In genomic region chr9:128129976-128130590, GRCh38 we compare ENCODE assay signal across 8 cellular contexts. TPM values are rescaled to one million over a fixed set of nuclear protein-coding genes. Genes with fewer than 3 reads are reported as not detected.
DNase-seq lines count a peak whose midpoint lies in the region; ATAC-seq, FAIRE-seq and TF ChIP-seq lines count a peak whose summit lies in the region.
"Not testable (repeated sequence)": the region's sequence is repeated elsewhere in the genome, so short reads cannot be mapped to it uniquely, and the experiment has no call there.

No MANE protein-coding gene starts in this region.

- not testable (repeated sequence) for TF ChIP-seq EP300 in HepG2 (IDR thresholded peaks at IDR 0.05; ENCODE audit: low read depth in 2 of 2, low read length in 2 of 2); HepG2 (CRISPR knock-in tag; IDR thresholded peaks at IDR 0.05; ENCODE audit: borderline replicate concordance)

- not testable (repeated sequence) for H2AFZ ChIP-seq in HepG2 (ENCODE audit: low read length)

- TF ChIP-seq POLR2A in HepG2 (IDR thresholded peaks at IDR 0.05; ENCODE audit: insufficient read depth in 1 of 2, low read depth in 2 of 2, low read length in 2 of 2), result not testable (repeated sequence)

- not testable (repeated sequence) for H3K9me3 ChIP-seq in CD8-positive, alpha-beta memory T cell (ENCODE audit: low read length); HepG2 (ENCODE audit: low read length)

- TF ChIP-seq RAD21 in HepG2 (CRISPR knock-in tag; IDR thresholded peaks at IDR 0.05), result not testable (repeated sequence)

- peaks cover 17% of the 10 kb centered on the region for H3K79me2 ChIP-seq in HepG2 (ENCODE audit: insufficient read depth, low read length)

- not testable (repeated sequence) for H3K36me3 ChIP-seq in CD8-positive, alpha-beta memory T cell (ENCODE audit: insufficient read depth, low read length); HepG2 (replicated peaks in 1 of 2; ENCODE audit: control insufficient read depth in 1 of 2, insufficient read depth in 2 of 2, low read length in 2 of 2)

- peak in 4 of 5 donors; percentile 31 to 63 (median 48) for DNase-seq in CD8-positive, alpha-beta memory T cell
- peak; percentile 4 for DNase-seq in OCI-M1 (lab: John Stamatoyannopoulos, UW)
- DNase-seq in activated CD4-positive, alpha-beta T cell treated with anti-CD3 and anti-CD28 coated beads, Interleukin-2, amount 50 U/mL, for 48 hours, result peak; percentile 64 to 75
- DNase-seq in activated naive CD4-positive, alpha-beta T cell treated with anti-CD3 and anti-CD28 coated beads, Interleukin-2, amount 10 ng/mL, durations not matched to agents 7 days and 5 days, result peak; percentile 69
- peak; percentile 35 to 59 (median 43) for DNase-seq in effector memory CD8-positive, alpha-beta T cell
- not testable (repeated sequence) for DNase-seq in HepG2 (ENCODE audit: low spot score); retinal pigment epithelial cell (ENCODE audit: low read depth)

- peak overlapping the region; percentile 33 to 99 (median 56) for H3K27ac Mint-ChIP-seq in CD8-positive, alpha-beta memory T cell
- peak overlapping the region; percentile 75 for H3K27ac Mint-ChIP-seq in activated naive CD4-positive, alpha-beta T cell treated with anti-CD3 and anti-CD28 coated beads, Interleukin-2, amount 10 ng/mL, durations not matched to agents 7 days and 5 days
- H3K27ac Mint-ChIP-seq in effector memory CD8-positive, alpha-beta T cell; stimulated activated naive CD8-positive, alpha-beta T cell treated with anti-CD3 and anti-CD28 coated beads, Interleukin-15, Interleukin-2, amounts not matched to agents 100 ng/mL and 50 ng/mL, for 24 hours: not testable (repeated sequence)

- FAIRE-seq in HepG2 (lab: Jason Lieb, UNC), result not testable (repeated sequence)

- H3K36me3 Mint-ChIP-seq in CD8-positive, alpha-beta memory T cell; stimulated activated naive CD8-positive, alpha-beta T cell treated with anti-CD3 and anti-CD28 coated beads, Interleukin-15, Interleukin-2, amounts not matched to agents 100 ng/mL and 50 ng/mL, for 24 hours (ENCODE audit: low read depth): not testable (repeated sequence)
- peaks cover 14% of the 10 kb centered on the region for H3K36me3 Mint-ChIP-seq in activated naive CD4-positive, alpha-beta T cell treated with anti-CD3 and anti-CD28 coated beads, Interleukin-2, amount 10 ng/mL, durations not matched to agents 7 days and 5 days
- H3K36me3 Mint-ChIP-seq in effector memory CD8-positive, alpha-beta T cell (ENCODE audit: insufficient read depth), result peaks cover 23% of the 10 kb centered on the region

- WGBS in HepG2 (ENCODE audit: low lambda C conversion rate), result 28% methylated on average over 12 of the region's 12 CpGs

- in situ Hi-C loops in HepG2 (cut with HindIII; ENCODE audit: extremely low pct_ligation_motif_present, low pct_unique_long_range_greater_than_20kb), result not testable (repeated sequence)

- H3K4me3 ChIP-seq in CD8-positive, alpha-beta memory T cell (ENCODE audit: low read length); HepG2 (replicated peaks in 1 of 3; ENCODE audit: insufficient read depth in 1 of 3, low read depth in 2 of 3, low read length in 3 of 3); retinal pigment epithelial cell (ENCODE audit: low read length): not testable (repeated sequence)

- H3K27me3 ChIP-seq in CD8-positive, alpha-beta memory T cell (ENCODE audit: insufficient read depth, low read length, poor library complexity, severe bottlenecking); HepG2 (ENCODE audit: control insufficient read depth in 1 of 2, insufficient read depth in 2 of 2, low read length in 2 of 2): not testable (repeated sequence)

- peaks cover 25 to 37% (median 34%) of the 10 kb centered on the region in 3 donors for H3K4me1 Mint-ChIP-seq in CD8-positive, alpha-beta memory T cell
- peaks cover 40% of the 10 kb centered on the region for H3K4me1 Mint-ChIP-seq in activated naive CD4-positive, alpha-beta T cell treated with anti-CD3 and anti-CD28 coated beads, Interleukin-2, amount 10 ng/mL, durations not matched to agents 7 days and 5 days
- peaks cover 22 to 30% of the 10 kb centered on the region in 2 donors for H3K4me1 Mint-ChIP-seq in effector memory CD8-positive, alpha-beta T cell (ENCODE audit: low read depth in 2 of 2)
- H3K4me1 Mint-ChIP-seq in stimulated activated naive CD8-positive, alpha-beta T cell treated with anti-CD3 and anti-CD28 coated beads, Interleukin-15, Interleukin-2, amounts not matched to agents 100 ng/mL and 50 ng/mL, for 24 hours (ENCODE audit: low read depth), result peaks cover 34% of the 10 kb centered on the region

- peak overlapping the region; percentile 80 to 99 (median 96) for H3K4me3 Mint-ChIP-seq in CD8-positive, alpha-beta memory T cell
- H3K4me3 Mint-ChIP-seq in activated naive CD4-positive, alpha-beta T cell treated with anti-CD3 and anti-CD28 coated beads, Interleukin-2, amount 10 ng/mL, durations not matched to agents 7 days and 5 days, result peak overlapping the region; percentile 65
- peak overlapping the region; percentile 59 to 99 for H3K4me3 Mint-ChIP-seq in effector memory CD8-positive, alpha-beta T cell
- H3K4me3 Mint-ChIP-seq in stimulated activated naive CD8-positive, alpha-beta T cell treated with anti-CD3 and anti-CD28 coated beads, Interleukin-15, Interleukin-2, amounts not matched to agents 100 ng/mL and 50 ng/mL, for 24 hours, result peak overlapping the region; percentile 35

- CTCF ChIA-PET in CD8-positive, alpha-beta memory T cell (lab: Charles Lee), result interaction anchor here (1.5 kb wide), 1 partner anchor 11 kb away, joined by 3 read pairs; no protein-coding TSS in a partner anchor
- CTCF ChIA-PET in activated naive CD4-positive, alpha-beta T cell treated with anti-CD3 and anti-CD28 coated beads, Interleukin-2, amount 10 ng/mL, durations not matched to agents 7 days and 5 days (lab: Charles Lee), result interaction anchor here (0.8 to 1.9 kb wide), 4 partner anchors 12 to 29 kb away, joined by 3 to 7 read pairs (median 6); no protein-coding TSS in a partner anchor
- CTCF ChIA-PET in HepG2 (lab: Yijun Ruan, JAX; ENCODE audit: low intra/inter-chr PET ratio, low total read pairs), result not testable (repeated sequence)

- TF ChIP-seq CTCF in HepG2 (CRISPR knock-in tag; IDR thresholded peaks at IDR 0.05) (peak; percentile 57), retinal pigment epithelial cell (conservative IDR thresholded peaks at IDR 0.05; ENCODE audit: low read depth, low read length) (peak; percentile 1)

- intact Hi-C loops in HepG2 (cut with micrococcal nuclease; ENCODE audit: unreplicated experiment), result not testable (repeated sequence)

- H4K20me1 ChIP-seq in HepG2 (ENCODE audit: insufficient read depth, low read length), result not testable (repeated sequence)

- not testable (repeated sequence) for H3K9me3 Mint-ChIP-seq in CD8-positive, alpha-beta memory T cell; activated naive CD4-positive, alpha-beta T cell treated with anti-CD3 and anti-CD28 coated beads, Interleukin-2, amount 10 ng/mL, durations not matched to agents 7 days and 5 days; effector memory CD8-positive, alpha-beta T cell; stimulated activated naive CD8-positive, alpha-beta T cell treated with anti-CD3 and anti-CD28 coated beads, Interleukin-15, Interleukin-2, amounts not matched to agents 100 ng/mL and 50 ng/mL, for 24 hours

- ATAC-seq in effector memory CD8-positive, alpha-beta T cell (replicated peaks); HepG2: not testable (repeated sequence)

- POLR2A ChIA-PET in CD8-positive, alpha-beta memory T cell (lab: Charles Lee), result interaction anchor here (0.5 kb wide), 1 partner anchor 17 kb away, joined by 4 read pairs; no protein-coding TSS in a partner anchor
- POLR2A ChIA-PET in HepG2 (lab: Yijun Ruan, JAX), result not testable (repeated sequence)

- not testable (repeated sequence) for BruUV-seq in HepG2 (replicated peaks; lab: Mats Ljungman, UMichigan)

- not testable (repeated sequence) for H3K27ac ChIP-seq in CD8-positive, alpha-beta memory T cell (ENCODE audit: low read depth, low read length); HepG2 (ENCODE audit: extremely low read length, insufficient read depth, low read length)

- not testable (repeated sequence) for H3K27me3 Mint-ChIP-seq in CD8-positive, alpha-beta memory T cell; stimulated activated naive CD8-positive, alpha-beta T cell treated with anti-CD3 and anti-CD28 coated beads, Interleukin-15, Interleukin-2, amounts not matched to agents 100 ng/mL and 50 ng/mL, for 24 hours
- peaks cover 47% of the 10 kb centered on the region for H3K27me3 Mint-ChIP-seq in activated naive CD4-positive, alpha-beta T cell treated with anti-CD3 and anti-CD28 coated beads, Interleukin-2, amount 10 ng/mL, durations not matched to agents 7 days and 5 days
- H3K27me3 Mint-ChIP-seq in effector memory CD8-positive, alpha-beta T cell, result peaks cover 11 to 27% of the 10 kb centered on the region in 2 donors

- not testable (repeated sequence) for H3K4me2 ChIP-seq in HepG2 (ENCODE audit: low read depth, low read length)

- not testable (repeated sequence) for H3K9ac ChIP-seq in HepG2 (ENCODE audit: insufficient read depth, low read depth, low read length)

- H3K4me1 ChIP-seq in CD8-positive, alpha-beta memory T cell (ENCODE audit: insufficient read depth, low read length), result peaks cover 29% of the 10 kb centered on the region
- peaks cover 59% of the 10 kb centered on the region for H3K4me1 ChIP-seq in HepG2 (ENCODE audit: insufficient read depth, low read length)

RNA-seq across cellular contexts. Expression of gene PTGES2, which starts 2.6 kb away (rescaled TPM):
- total RNA-seq in CD8-positive, alpha-beta memory T cell, result 10 to 100 TPM; 67.0 to 68.3 TPM
- 51.7 TPM for polyA plus RNA-seq in CD8-positive, alpha-beta memory T cell
- 68.5 and 79.8 TPM in 2 replicates for total RNA-seq in HepG2 (2016; rRNA removed; fragmentation: Illumina TruSeq; extraction: Trizol)
- total RNA-seq in HepG2 (2016; cell fraction: cytosol; rRNA removed; fragmentation: Illumina TruSeq; extraction: Trizol; ENCODE audit: low read depth), result 176 and 179 TPM in 2 replicates
- total RNA-seq in HepG2 (2016; cell fraction: insoluble cytoplasmic fraction; rRNA removed; fragmentation: Illumina TruSeq; extraction: Trizol), result 65.6 and 85.2 TPM in 2 replicates
- total RNA-seq in HepG2 (2016; cell fraction: membrane; rRNA removed; fragmentation: Illumina TruSeq; extraction: Trizol), result 80.3 and 84.6 TPM in 2 replicates
- total RNA-seq in HepG2 (2016; cell fraction: nucleus; rRNA removed; fragmentation: Illumina TruSeq; extraction: Trizol), result 40.6 and 44.2 TPM in 2 replicates
- polyA plus RNA-seq in HepG2 (2011; rRNA removed), result 63.7 and 67.2 TPM in 2 replicates
- polyA plus RNA-seq in HepG2 (2011; cell fraction: cytosol; rRNA removed), result 53.6 and 85.6 TPM in 2 replicates
- polyA plus RNA-seq in HepG2 (2011; cell fraction: nucleus; rRNA removed), result 128 and 148 TPM in 2 replicates
- 39.6 and 40.6 TPM in 2 replicates for polyA plus RNA-seq in HepG2 (2012)
- polyA plus RNA-seq in HepG2 (2016; cell fraction: cytosol; fragmentation: Illumina TruSeq; extraction: Trizol; ENCODE audit: low read depth), result 61.1 and 71.8 TPM in 2 replicates
- polyA plus RNA-seq in HepG2 (2016; cell fraction: insoluble cytoplasmic fraction; fragmentation: Illumina TruSeq; extraction: Trizol; ENCODE audit: low read depth), result 67.8 and 88.5 TPM in 2 replicates
- polyA plus RNA-seq in HepG2 (2016; cell fraction: membrane; fragmentation: Illumina TruSeq; extraction: Trizol; ENCODE audit: low read depth), result 68.9 and 78.2 TPM in 2 replicates
- polyA plus RNA-seq in HepG2 (2016; cell fraction: nucleus; fragmentation: Illumina TruSeq; extraction: Trizol; ENCODE audit: insufficient read depth, low read depth), result 101 and 105 TPM in 2 replicates
- polyA minus RNA-seq in HepG2 (2011; rRNA and poly(A)+ RNA removed; ENCODE audit: low replicate concordance), result 109 and 143 TPM in 2 replicates
- 29.5 and 39.2 TPM in 2 replicates for polyA minus RNA-seq in HepG2 (2011; cell fraction: cytosol; rRNA and poly(A)+ RNA removed)
- polyA minus RNA-seq in HepG2 (2011; cell fraction: nucleus; rRNA and poly(A)+ RNA removed), result 39.4 and 44.6 TPM in 2 replicates

RNA-seq across cellular contexts. Expression of gene LCN2, which starts 19.2 kb away (rescaled TPM):
- total RNA-seq in CD8-positive, alpha-beta memory T cell, result not detected
- polyA plus RNA-seq in CD8-positive, alpha-beta memory T cell, result not detected
- 0.34 and 0.38 TPM in 2 replicates for total RNA-seq in HepG2 (2016; rRNA removed; fragmentation: Illumina TruSeq; extraction: Trizol)
- total RNA-seq in HepG2 (2016; cell fraction: cytosol; rRNA removed; fragmentation: Illumina TruSeq; extraction: Trizol; ENCODE audit: low read depth), result 0.40 TPM in 1 of 2 replicates, not detected in the other
- total RNA-seq in HepG2 (2016; cell fraction: insoluble cytoplasmic fraction; rRNA removed; fragmentation: Illumina TruSeq; extraction: Trizol), result 0.24 TPM in 1 of 2 replicates, not detected in the other
- 0.34 and 0.38 TPM in 2 replicates for total RNA-seq in HepG2 (2016; cell fraction: membrane; rRNA removed; fragmentation: Illumina TruSeq; extraction: Trizol)
- not detected in 2 replicates for total RNA-seq in HepG2 (2016; cell fraction: nucleus; rRNA removed; fragmentation: Illumina TruSeq; extraction: Trizol)
- polyA plus RNA-seq in HepG2 (2011; rRNA removed), result 1.4 and 2.3 TPM in 2 replicates
- polyA plus RNA-seq in HepG2 (2011; cell fraction: cytosol; rRNA removed), result 0.93 and 2.4 TPM in 2 replicates
- 4.4 and 6.2 TPM in 2 replicates for polyA plus RNA-seq in HepG2 (2011; cell fraction: nucleus; rRNA removed)
- 1.5 and 1.7 TPM in 2 replicates for polyA plus RNA-seq in HepG2 (2012)
- 0.69 and 0.92 TPM in 2 replicates for polyA plus RNA-seq in HepG2 (2016; cell fraction: cytosol; fragmentation: Illumina TruSeq; extraction: Trizol; ENCODE audit: low read depth)
- polyA plus RNA-seq in HepG2 (2016; cell fraction: insoluble cytoplasmic fraction; fragmentation: Illumina TruSeq; extraction: Trizol; ENCODE audit: low read depth), result 0.71 and 0.76 TPM in 2 replicates
- polyA plus RNA-seq in HepG2 (2016; cell fraction: membrane; fragmentation: Illumina TruSeq; extraction: Trizol; ENCODE audit: low read depth), result 0.49 and 0.63 TPM in 2 replicates
- polyA plus RNA-seq in HepG2 (2016; cell fraction: nucleus; fragmentation: Illumina TruSeq; extraction: Trizol; ENCODE audit: insufficient read depth, low read depth), result 1.7 and 3.0 TPM in 2 replicates
- polyA minus RNA-seq in HepG2 (2011; rRNA and poly(A)+ RNA removed; ENCODE audit: low replicate concordance), result 0.44 and 0.52 TPM in 2 replicates
- polyA minus RNA-seq in HepG2 (2011; cell fraction: cytosol; rRNA and poly(A)+ RNA removed), result 0.99 TPM in 1 of 2 replicates, not detected in the other
- not detected in 2 replicates for polyA minus RNA-seq in HepG2 (2011; cell fraction: nucleus; rRNA and poly(A)+ RNA removed)

RNA-seq across cellular contexts. Expression of gene BBLN, which starts 30.0 kb away (rescaled TPM):
- total RNA-seq in CD8-positive, alpha-beta memory T cell, result 10 to 100 TPM; 75.5 to 78.4 TPM
- 137 TPM for polyA plus RNA-seq in CD8-positive, alpha-beta memory T cell
- total RNA-seq in HepG2 (2016; rRNA removed; fragmentation: Illumina TruSeq; extraction: Trizol), result 22.2 and 33.1 TPM in 2 replicates
- total RNA-seq in HepG2 (2016; cell fraction: cytosol; rRNA removed; fragmentation: Illumina TruSeq; extraction: Trizol; ENCODE audit: low read depth), result 146 and 177 TPM in 2 replicates
- total RNA-seq in HepG2 (2016; cell fraction: insoluble cytoplasmic fraction; rRNA removed; fragmentation: Illumina TruSeq; extraction: Trizol), result 17.4 and 30.2 TPM in 2 replicates
- 86.9 and 114 TPM in 2 replicates for total RNA-seq in HepG2 (2016; cell fraction: membrane; rRNA removed; fragmentation: Illumina TruSeq; extraction: Trizol)
- 11.7 and 11.9 TPM in 2 replicates for total RNA-seq in HepG2 (2016; cell fraction: nucleus; rRNA removed; fragmentation: Illumina TruSeq; extraction: Trizol)
- polyA plus RNA-seq in HepG2 (2011; rRNA removed), result 27.6 and 29.5 TPM in 2 replicates
- polyA plus RNA-seq in HepG2 (2011; cell fraction: cytosol; rRNA removed), result 25.8 and 50.8 TPM in 2 replicates
- polyA plus RNA-seq in HepG2 (2011; cell fraction: nucleus; rRNA removed), result 19.2 and 22.8 TPM in 2 replicates
- 13.4 and 25.7 TPM in 2 replicates for polyA plus RNA-seq in HepG2 (2012)
- 235 and 253 TPM in 2 replicates for polyA plus RNA-seq in HepG2 (2016; cell fraction: cytosol; fragmentation: Illumina TruSeq; extraction: Trizol; ENCODE audit: low read depth)
- 19.0 and 25.9 TPM in 2 replicates for polyA plus RNA-seq in HepG2 (2016; cell fraction: insoluble cytoplasmic fraction; fragmentation: Illumina TruSeq; extraction: Trizol; ENCODE audit: low read depth)
- 124 and 129 TPM in 2 replicates for polyA plus RNA-seq in HepG2 (2016; cell fraction: membrane; fragmentation: Illumina TruSeq; extraction: Trizol; ENCODE audit: low read depth)
- polyA plus RNA-seq in HepG2 (2016; cell fraction: nucleus; fragmentation: Illumina TruSeq; extraction: Trizol; ENCODE audit: insufficient read depth, low read depth), result 21.4 TPM in 2 replicates
- polyA minus RNA-seq in HepG2 (2011; rRNA and poly(A)+ RNA removed; ENCODE audit: low replicate concordance), result 17.1 and 32.9 TPM in 2 replicates
- polyA minus RNA-seq in HepG2 (2011; cell fraction: cytosol; rRNA and poly(A)+ RNA removed), result 13.6 and 21.6 TPM in 2 replicates
- polyA minus RNA-seq in HepG2 (2011; cell fraction: nucleus; rRNA and poly(A)+ RNA removed), result 4.8 and 7.1 TPM in 2 replicates

Comparison
In these comparisons a context has a peak if more than half of its experiments do, and no peak if none do; other contexts are left out.
1. H3K4me3 Mint-ChIP-seq: peak in every context shown above with its lines; median percentile 96 in CD8-positive, alpha-beta memory T cell; 79 in effector memory CD8-positive, alpha-beta T cell; 65 in activated naive CD4-positive, alpha-beta T cell treated with anti-CD3 and anti-CD28 coated beads, Interleukin-2, amount 10 ng/mL, durations not matched to agents 7 days and 5 days; 35 in stimulated activated naive CD8-positive, alpha-beta T cell treated with anti-CD3 and anti-CD28 coated beads, Interleukin-15, Interleukin-2, amounts not matched to agents 100 ng/mL and 50 ng/mL, for 24 hours.